ENCODE assay signal across 8 cellular contexts in the genomic region with DNA sequence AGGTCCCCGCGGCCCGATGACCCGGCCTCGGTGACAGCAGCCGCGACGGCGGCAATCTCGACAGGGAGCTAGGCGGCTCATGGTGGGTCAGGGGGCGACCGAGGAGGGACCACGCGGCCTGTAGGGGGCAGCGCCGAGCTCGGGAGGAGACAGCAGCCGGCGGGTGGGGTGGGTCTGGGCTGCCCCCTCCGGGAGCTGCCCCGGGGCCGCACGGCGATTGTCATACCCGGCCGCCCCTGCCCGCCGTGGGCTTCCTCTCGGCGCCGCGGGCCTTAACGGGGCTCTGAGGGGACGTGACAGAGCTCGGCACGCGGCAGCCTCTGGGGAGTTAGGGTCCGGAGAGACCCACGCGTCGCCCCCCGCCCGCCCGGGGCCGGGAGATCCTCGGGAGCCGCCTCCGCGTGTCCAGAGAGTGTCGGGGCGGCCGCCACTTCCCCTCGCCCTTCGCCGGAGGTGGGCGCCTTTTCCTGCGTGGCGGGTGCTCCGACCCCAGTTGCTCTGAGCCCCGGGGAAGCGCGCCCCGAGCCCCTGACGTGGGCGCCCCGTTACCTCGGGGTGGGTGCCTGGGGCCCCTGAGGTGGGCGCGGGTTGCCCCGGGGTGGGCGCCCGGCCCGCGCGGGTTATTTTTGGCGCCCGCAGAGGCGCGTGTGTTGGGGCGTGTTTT. TPM values are rescaled to one million over a fixed set of nuclear protein-coding genes. Genes with fewer than 3 reads are reported as not detected.
DNase-seq lines count a peak whose midpoint lies in the region; ATAC-seq, FAIRE-seq and TF ChIP-seq lines count a peak whose summit lies in the region.

No MANE protein-coding gene starts in this region.

- in situ Hi-C loops in HepG2 (cut with HindIII; ENCODE audit: extremely low pct_ligation_motif_present, low pct_unique_long_range_greater_than_20kb), result no loop called here

- FAIRE-seq in HepG2 (lab: Jason Lieb, UNC), result no peak

- H3K4me3 Mint-ChIP-seq in chondrocyte (ENCODE audit: unreplicated experiment), result peak overlapping the region; percentile 88

- H3K27ac ChIP-seq in BLaER1 (peak overlapping the region; percentile 96), HepG2 (ENCODE audit: extremely low read length, insufficient read depth, low read length) (no peak overlapping the region)

- no peak overlapping the region for H2AFZ ChIP-seq in HepG2 (ENCODE audit: low read length)

- no peaks in the 10 kb centered on the region for H3K36me3 Mint-ChIP-seq in chondrocyte (ENCODE audit: low read depth)

- H3K9me3 ChIP-seq in BLaER1, result no peaks in the 10 kb centered on the region
- H3K9me3 ChIP-seq in HepG2 (ENCODE audit: low read length), result no peaks in the 10 kb centered on the region

- H3K36me3 ChIP-seq in BLaER1 (no peaks in the 10 kb centered on the region), HepG2 (replicated peaks in 1 of 2; ENCODE audit: control insufficient read depth in 1 of 2, insufficient read depth in 2 of 2, low read length in 2 of 2) (no peaks in the 10 kb centered on the region)

- H3K27ac Mint-ChIP-seq in chondrocyte (ENCODE audit: unreplicated experiment), result no peak overlapping the region

- 55% methylated on average over 7 of the region's 81 CpGs for WGBS in HepG2 (ENCODE audit: low lambda C conversion rate)

- H3K79me2 ChIP-seq in HepG2 (ENCODE audit: insufficient read depth, low read length), result no peaks in the 10 kb centered on the region

- H4K20me1 ChIP-seq in BLaER1, result peaks cover 28% of the 10 kb centered on the region
- no peaks in the 10 kb centered on the region for H4K20me1 ChIP-seq in HepG2 (ENCODE audit: insufficient read depth, low read length)

- peaks cover 16% of the 10 kb centered on the region for H3K4me1 Mint-ChIP-seq in chondrocyte (ENCODE audit: low read depth)

- H3K4me3 ChIP-seq in BLaER1 (peak overlapping the region; percentile 85), HepG2 (replicated peaks in 1 of 3; ENCODE audit: insufficient read depth in 1 of 3, low read depth in 2 of 3, low read length in 3 of 3) (peak overlapping the region; percentile 12 to 59 (median 39); a peak in 3 of 6 replicates)

- TF ChIP-seq CTCF in chondrocyte (IDR thresholded peaks at IDR 0.05) (peak; percentile 80), HepG2 (CRISPR knock-in tag; IDR thresholded peaks at IDR 0.05) (0 out of 2 replicates have a peak, but pooled peaks have one; percentile 18)

- TF ChIP-seq EP300 in HepG2 (IDR thresholded peaks at IDR 0.05; ENCODE audit: low read depth in 2 of 2, low read length in 2 of 2) (no peak), HepG2 (CRISPR knock-in tag; IDR thresholded peaks at IDR 0.05; ENCODE audit: borderline replicate concordance) (no peak)

- H3K9ac ChIP-seq in BLaER1, result peak overlapping the region; percentile 96
- no peak overlapping the region for H3K9ac ChIP-seq in HepG2 (ENCODE audit: insufficient read depth, low read depth, low read length)

- H3K27me3 ChIP-seq in BLaER1, result no peaks in the 10 kb centered on the region
- H3K27me3 ChIP-seq in HepG2 (ENCODE audit: control insufficient read depth in 1 of 2, insufficient read depth in 2 of 2, low read length in 2 of 2), result peaks cover 1 to 28% of the 10 kb centered on the region in 2 experiments; a peak in 4 of 5 replicates

- POLR2A ChIA-PET in HepG2 (lab: Yijun Ruan, JAX), result no interaction called here

- CTCF ChIA-PET in HepG2 (lab: Yijun Ruan, JAX; ENCODE audit: low intra/inter-chr PET ratio, low total read pairs), result no interaction called here

- no peak for TF ChIP-seq RAD21 in HepG2 (CRISPR knock-in tag; IDR thresholded peaks at IDR 0.05)

- ATAC-seq in GM19397 (IDR thresholded peaks at IDR 0.05; ENCODE audit: unreplicated experiment), result peak; percentile 54
- peak; percentile 30 for ATAC-seq in HG03571 (IDR thresholded peaks at IDR 0.05; ENCODE audit: unreplicated experiment)
- ATAC-seq in HepG2, result peak; percentile 66

- H3K9me3 Mint-ChIP-seq in chondrocyte (ENCODE audit: low read depth), result no peaks in the 10 kb centered on the region

- peak; percentile 42 for DNase-seq in activated CD4-positive, CD25-positive, alpha-beta regulatory T cell treated with anti-CD3 and anti-CD28 coated beads, Interleukin-2, amount 50 U/mL, for 16 hours (ENCODE audit: low read depth, low spot score)
- DNase-seq in chondrocyte (ENCODE audit: low spot score) (peak; percentile 87), HepG2 (ENCODE audit: low spot score) (no peak), medulla oblongata (ENCODE audit: extremely low spot score) (no peak)
- DNase-seq in stimulated activated CD4-positive, alpha-beta T cell treated with anti-CD3 and anti-CD28 coated beads, TNF-alpha, amount 100 ng/mL, for 24 hours (ENCODE audit: low read depth in 3 of 3), result peak; percentile 59 to 80 (median 59)

- H3K4me2 ChIP-seq in BLaER1 (peak overlapping the region; percentile 92), HepG2 (ENCODE audit: low read depth, low read length) (peak overlapping the region; percentile 61)

- no TSS peak for BruUV-seq in HepG2 (replicated peaks; lab: Mats Ljungman, UMichigan)

- H3K4me1 ChIP-seq in BLaER1, result peaks cover 32% of the 10 kb centered on the region
- no peaks in the 10 kb centered on the region for H3K4me1 ChIP-seq in HepG2 (ENCODE audit: insufficient read depth, low read length)

- intact Hi-C loops in HepG2 (cut with micrococcal nuclease; ENCODE audit: unreplicated experiment), result no loop called here

- no peak for TF ChIP-seq POLR2A in HepG2 (IDR thresholded peaks at IDR 0.05; ENCODE audit: insufficient read depth in 1 of 2, low read depth in 2 of 2, low read length in 2 of 2)

- peaks cover 13% of the 10 kb centered on the region for H3K27me3 Mint-ChIP-seq in chondrocyte (ENCODE audit: low read depth)

TF ChIP-seq in HepG2, 621 proteins besides CTCF, POLR2A, EP300 and RAD21 (continues in another document):
- no peak for TF ChIP-seq ZNF138 (CRISPR knock-in tag; IDR thresholded peaks at IDR 0.05; ENCODE audit: low read depth)
- TF ChIP-seq, protein P1, sequence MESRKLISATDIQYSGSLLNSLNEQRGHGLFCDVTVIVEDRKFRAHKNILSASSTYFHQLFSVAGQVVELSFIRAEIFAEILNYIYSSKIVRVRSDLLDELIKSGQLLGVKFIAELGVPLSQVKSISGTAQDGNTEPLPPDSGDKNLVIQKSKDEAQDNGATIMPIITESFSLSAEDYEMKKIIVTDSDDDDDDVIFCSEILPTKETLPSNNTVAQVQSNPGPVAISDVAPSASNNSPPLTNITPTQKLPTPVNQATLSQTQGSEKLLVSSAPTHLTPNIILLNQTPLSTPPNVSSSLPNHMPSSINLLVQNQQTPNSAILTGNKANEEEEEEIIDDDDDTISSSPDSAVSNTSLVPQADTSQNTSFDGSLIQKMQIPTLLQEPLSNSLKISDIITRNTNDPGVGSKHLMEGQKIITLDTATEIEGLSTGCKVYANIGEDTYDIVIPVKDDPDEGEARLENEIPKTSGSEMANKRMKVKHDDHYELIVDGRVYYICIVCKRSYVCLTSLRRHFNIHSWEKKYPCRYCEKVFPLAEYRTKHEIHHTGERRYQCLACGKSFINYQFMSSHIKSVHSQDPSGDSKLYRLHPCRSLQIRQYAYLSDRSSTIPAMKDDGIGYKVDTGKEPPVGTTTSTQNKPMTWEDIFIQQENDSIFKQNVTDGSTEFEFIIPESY (CRISPR knock-in tag; IDR thresholded peaks at IDR 0.05), result peak; percentile 82; the same call in 1 of the 2 replicates

RNA-seq across cellular contexts. Expression of a gene that starts 0.5 kb away (rescaled TPM):
- total RNA-seq in chondrocyte (0.85 to 1.3 TPM (median 1.2 TPM) in 3 replicates), HepG2 (2016; rRNA removed; fragmentation: Illumina TruSeq; extraction: Trizol) (not detected in 2 replicates)
- total RNA-seq in HepG2 (2016; cell fraction: cytosol; rRNA removed; fragmentation: Illumina TruSeq; extraction: Trizol; ENCODE audit: low read depth), result not detected in 2 replicates
- 0.04 TPM in 1 of 2 replicates, not detected in the other for total RNA-seq in HepG2 (2016; cell fraction: insoluble cytoplasmic fraction; rRNA removed; fragmentation: Illumina TruSeq; extraction: Trizol)
- total RNA-seq in HepG2 (2016; cell fraction: membrane; rRNA removed; fragmentation: Illumina TruSeq; extraction: Trizol), result not detected in 2 replicates
- total RNA-seq in HepG2 (2016; cell fraction: nucleus; rRNA removed; fragmentation: Illumina TruSeq; extraction: Trizol), result not detected in 2 replicates
- polyA plus RNA-seq in HepG2 (2011; rRNA removed), result not detected in 2 replicates
- polyA plus RNA-seq in HepG2 (2011; cell fraction: cytosol; rRNA removed), result not detected in 2 replicates
- polyA plus RNA-seq in HepG2 (2011; cell fraction: nucleus; rRNA removed), result not detected in 2 replicates
- polyA plus RNA-seq in HepG2 (2012), result not detected in 2 replicates
- polyA plus RNA-seq in HepG2 (2016; cell fraction: cytosol; fragmentation: Illumina TruSeq; extraction: Trizol; ENCODE audit: low read depth), result not detected in 2 replicates
- polyA plus RNA-seq in HepG2 (2016; cell fraction: insoluble cytoplasmic fraction; fragmentation: Illumina TruSeq; extraction: Trizol; ENCODE audit: low read depth), result not detected in 2 replicates
- polyA plus RNA-seq in HepG2 (2016; cell fraction: membrane; fragmentation: Illumina TruSeq; extraction: Trizol; ENCODE audit: low read depth), result not detected in 2 replicates
- not detected in 2 replicates for polyA plus RNA-seq in HepG2 (2016; cell fraction: nucleus; fragmentation: Illumina TruSeq; extraction: Trizol; ENCODE audit: insufficient read depth, low read depth)
- 5.6 TPM in 1 of 2 replicates, not detected in the other for polyA minus RNA-seq in HepG2 (2011; rRNA and poly(A)+ RNA removed; ENCODE audit: low replicate concordance)
- not detected in 2 replicates for polyA minus RNA-seq in HepG2 (2011; cell fraction: cytosol; rRNA and poly(A)+ RNA removed)
- not detected in 2 replicates for polyA minus RNA-seq in HepG2 (2011; cell fraction: nucleus; rRNA and poly(A)+ RNA removed)

Comparison
In these comparisons a context has a peak if more than half of its experiments do, and no peak if none do; other contexts are left out.
1. DNase-seq: peak in activated CD4-positive, CD25-positive, alpha-beta regulatory T cell treated with anti-CD3 and anti-CD28 coated beads, Interleukin-2, amount 50 U/mL, for 16 hours (single experiment), chondrocyte (single experiment) and stimulated activated CD4-positive, alpha-beta T cell treated with anti-CD3 and anti-CD28 coated beads, TNF-alpha, amount 100 ng/mL, for 24 hours (3 of 3); none in HepG2 (single experiment) and medulla oblongata (single experiment).
2. Peak in every context shown above with its lines, with median percentiles within 50 percentile points of each other: ATAC-seq.